In genomic region chr1:77661696-77662095, GRCh38 we compare ENCODE assay signal across 17 cellular contexts. TPM values are rescaled to one million over a fixed set of nuclear protein-coding genes. Genes with fewer than 3 reads are reported as not detected.
DNase-seq lines count a peak whose midpoint lies in the region; ATAC-seq, FAIRE-seq and TF ChIP-seq lines count a peak whose summit lies in the region.
"Had no signal": no experiment of that assay in that cellular context is flagged by ENCODE, and none has a peak within 500 bp of the region (broad histone marks: within the 10 kb centered on the region; RNA-seq: fewer than 3 reads in every experiment).

No MANE protein-coding gene starts in this region.

- peaks cover 8% of the 10 kb centered on the region for H3K79me1 ChIP-seq in mesendoderm (ENCODE audit: low read length)

- no peak for TF ChIP-seq POLR2A in HepG2 (IDR thresholded peaks at IDR 0.05; ENCODE audit: insufficient read depth in 1 of 2, low read depth in 2 of 2, low read length in 2 of 2)

- ATAC-seq in Panc1 (peak; percentile 27; the same call in 1 of the 2 replicates), HepG2 (peak; percentile 61), Right ventricle myocardium inferior (no peak)

- BruUV-seq in Panc1 (replicated peaks; lab: Mats Ljungman, UMichigan) (no TSS peak), HepG2 (replicated peaks; lab: Mats Ljungman, UMichigan) (no TSS peak)

- H3K4me1 Mint-ChIP-seq in activated T-cell treated with anti-CD3 and anti-CD28 coated beads, Interleukin-2, amount 50 U/mL, for 24 hours (ENCODE audit: low read depth) = peaks cover 53% of the 10 kb centered on the region

- intact Hi-C loops in Panc1 (cut with micrococcal nuclease; ENCODE audit: unreplicated experiment) (no loop called here), HepG2 (cut with micrococcal nuclease; ENCODE audit: unreplicated experiment) (no loop called here), Right ventricle myocardium inferior (cut with DNase I) (no loop called here)

- no peak for TF ChIP-seq CTCF in Panc1 (IDR thresholded peaks at IDR 0.05)
- TF ChIP-seq CTCF in HepG2 (CRISPR knock-in tag; IDR thresholded peaks at IDR 0.05) = no peak

- H4K8ac ChIP-seq in mesendoderm (ENCODE audit: low read depth, low read length) = no peak overlapping the region

- no peak overlapping the region for H4K5ac ChIP-seq in mesendoderm (ENCODE audit: low read length)

- no peak for TF ChIP-seq RAD21 in HepG2 (CRISPR knock-in tag; IDR thresholded peaks at IDR 0.05)

- CTCF ChIA-PET in Panc1 (lab: Charles Lee) (no interaction called here), HepG2 (lab: Yijun Ruan, JAX; ENCODE audit: low intra/inter-chr PET ratio, low total read pairs) (no interaction called here)

- TF ChIP-seq EP300 in HepG2 (IDR thresholded peaks at IDR 0.05; ENCODE audit: low read depth in 2 of 2, low read length in 2 of 2) (no peak), HepG2 (CRISPR knock-in tag; IDR thresholded peaks at IDR 0.05; ENCODE audit: borderline replicate concordance) (no peak)

- H3K27ac ChIP-seq in Panc1 (ENCODE audit: low read length) (no peak overlapping the region), HepG2 (ENCODE audit: extremely low read length, insufficient read depth, low read length) (no peak overlapping the region), mesendoderm (ENCODE audit: low read depth, low read length) (no peak overlapping the region)
- H3K27ac ChIP-seq: BLaER1 treated with 17β-estradiol and CSF1 and Interleukin-3, amounts not matched to agents 10 nM and 100 nM had no signal

- no peaks in the 10 kb centered on the region for H3K27me3 Mint-ChIP-seq in activated T-cell treated with anti-CD3 and anti-CD28 coated beads, Interleukin-2, amount 50 U/mL, for 24 hours
- H3K27me3 Mint-ChIP-seq: CD4-positive, CD25-positive, alpha-beta regulatory T cell had no signal

- peak; percentile 28 for FAIRE-seq in HepG2 (lab: Jason Lieb, UNC)
- FAIRE-seq: GM12891, H1, HTR-8/SVneo had no signal

- no peak overlapping the region for H3K23ac ChIP-seq in mesendoderm (ENCODE audit: low read length)

- peaks cover 57% of the 10 kb centered on the region for H4K20me1 ChIP-seq in HepG2 (ENCODE audit: insufficient read depth, low read length)

- H3K56ac ChIP-seq in mesendoderm (ENCODE audit: low read length) = no peak overlapping the region

- POLR2A ChIA-PET in Panc1 (lab: Charles Lee) = interaction anchor here (0.6 kb wide), 1 partner anchor 21 kb away, joined by 6 read pairs; no protein-coding TSS in a partner anchor
- POLR2A ChIA-PET in HepG2 (lab: Yijun Ruan, JAX) = interaction anchor here (1.0 kb wide), 1 partner anchor 21 kb away, joined by 4 read pairs; the partner anchor contains the start of gene ZZZ3

- H3K4me1 ChIP-seq in Panc1 (ENCODE audit: control insufficient read depth, insufficient read depth, low read length) = 0 out of 2 replicates have a peak, but pooled peaks cover 3% of the 10 kb centered on the region
- H3K4me1 ChIP-seq in HepG2 (ENCODE audit: insufficient read depth, low read length) = peaks cover 40% of the 10 kb centered on the region
- H3K4me1 ChIP-seq in mesendoderm (ENCODE audit: control insufficient read depth, low read depth, low read length) = no peaks in the 10 kb centered on the region

- no peak overlapping the region for H2BK120ac ChIP-seq in mesendoderm (ENCODE audit: low read depth, low read length)

- H3K18ac ChIP-seq in mesendoderm (ENCODE audit: low read length) = no peak overlapping the region

- peaks cover 30% of the 10 kb centered on the region for H3K36me3 Mint-ChIP-seq in activated T-cell treated with anti-CD3 and anti-CD28 coated beads, Interleukin-2, amount 50 U/mL, for 24 hours (ENCODE audit: low read depth)

- no peak overlapping the region for H2BK5ac ChIP-seq in mesendoderm (ENCODE audit: low read length)

- H3K36me3 ChIP-seq in Panc1 (ENCODE audit: control insufficient read depth, insufficient read depth, low read length) (no peaks in the 10 kb centered on the region), HepG2 (replicated peaks in 1 of 2; ENCODE audit: control insufficient read depth in 1 of 2, insufficient read depth in 2 of 2, low read length in 2 of 2) (no peaks in the 10 kb centered on the region), mesendoderm (ENCODE audit: control insufficient read depth, insufficient read depth, low read length) (no peaks in the 10 kb centered on the region)

- H3K9me3 ChIP-seq in Panc1 (ENCODE audit: control insufficient read depth, insufficient read depth, low read depth, low read length) (no peaks in the 10 kb centered on the region), HepG2 (ENCODE audit: low read length) (no peaks in the 10 kb centered on the region)

- WGBS in HepG2 (ENCODE audit: low lambda C conversion rate) = 64% methylated on average over 4 of the region's 4 CpGs
- WGBS in mesendoderm (ENCODE audit: extremely low coverage, insufficient coverage, low lambda C conversion rate) = no CpG with 5 or more reads among the region's 4 CpGs

- DNase-seq in activated T-cell treated with anti-CD3 and anti-CD28 coated beads, Interleukin-2, amount 50 U/mL, for 24 hours = no peak
- DNase-seq in activated T-cell treated with anti-CD3 and anti-CD28 coated beads for 4 hours = no peak
- DNase-seq in Panc1 (ENCODE audit: low read depth, low spot score) = no peak
- DNase-seq in HepG2 (ENCODE audit: low spot score) = no peak
- no peak for DNase-seq in mesendoderm
- no peak for DNase-seq in dedifferentiated amniotic fluid mesenchymal stem cell (ENCODE audit: extremely low spot score)
- DNase-seq in Right ventricle myocardium inferior (ENCODE audit: missing footprints) = no peak
- DNase-seq: 8988T; Calu3; CD4-positive, CD25-positive, alpha-beta regulatory T cell; DMS 273 treated with DMSO at 0.1 percent for 48 hours; HCEC 1CT; HFFc6 had no signal

- H3K27ac Mint-ChIP-seq in activated T-cell treated with anti-CD3 and anti-CD28 coated beads, Interleukin-2, amount 50 U/mL, for 24 hours = peak overlapping the region; percentile 50
- H3K27ac Mint-ChIP-seq: HFFc6 had no signal

- H2AK5ac ChIP-seq in mesendoderm (ENCODE audit: low read length) = no peak overlapping the region

- no peak overlapping the region for H3K4me3 ChIP-seq in Panc1 (ENCODE audit: low read depth in 2 of 2, low read length in 2 of 2)
- H3K4me3 ChIP-seq in HepG2 (replicated peaks in 1 of 3; ENCODE audit: insufficient read depth in 1 of 3, low read depth in 2 of 3, low read length in 3 of 3) = no peak overlapping the region
- H3K4me3 ChIP-seq in mesendoderm (ENCODE audit: low read length) = no peak overlapping the region
- H3K4me3 ChIP-seq: BLaER1 treated with 17β-estradiol and CSF1 and Interleukin-3, amounts not matched to agents 10 nM and 100 nM had no signal

- peaks cover 91% of the 10 kb centered on the region for H3K79me2 ChIP-seq in HepG2 (ENCODE audit: insufficient read depth, low read length)
- peaks cover 37% of the 10 kb centered on the region for H3K79me2 ChIP-seq in mesendoderm (ENCODE audit: control insufficient read depth, insufficient read depth, low read length)

- H3K4me3 Mint-ChIP-seq in activated T-cell treated with anti-CD3 and anti-CD28 coated beads, Interleukin-2, amount 50 U/mL, for 24 hours = no peak overlapping the region
- H3K4me3 Mint-ChIP-seq: HFFc6 had no signal

- no peak overlapping the region for H3K4me2 ChIP-seq in HepG2 (ENCODE audit: low read depth, low read length)
- H3K4me2 ChIP-seq in mesendoderm (ENCODE audit: low read length) = no peak overlapping the region
- H3K4me2 ChIP-seq: BLaER1 treated with 17β-estradiol and CSF1 and Interleukin-3, amounts not matched to agents 10 nM and 100 nM had no signal

- H2BK15ac ChIP-seq in mesendoderm (replicated peaks; ENCODE audit: low read depth) = no peak overlapping the region

- no peaks in the 10 kb centered on the region for H3K9me3 Mint-ChIP-seq in activated T-cell treated with anti-CD3 and anti-CD28 coated beads, Interleukin-2, amount 50 U/mL, for 24 hours
- H3K9me3 Mint-ChIP-seq: CD4-positive, CD25-positive, alpha-beta regulatory T cell; HFFc6 had no signal

- H2AFZ ChIP-seq in HepG2 (ENCODE audit: low read length) = no peak overlapping the region

- H3K4ac ChIP-seq in mesendoderm (ENCODE audit: low read depth, low read length) = no peak overlapping the region

- no peak overlapping the region for H3K9ac ChIP-seq in HepG2 (ENCODE audit: insufficient read depth, low read depth, low read length)
- H3K9ac ChIP-seq in mesendoderm (ENCODE audit: low read length) = no peak overlapping the region
- H3K9ac ChIP-seq: BLaER1 treated with 17β-estradiol and CSF1 and Interleukin-3, amounts not matched to agents 10 nM and 100 nM had no signal

- in situ Hi-C loops in Panc1 (cut with HindIII; ENCODE audit: low pct_unique_long_range_greater_than_20kb, low sequenced_read_pairs) (no loop called here), HepG2 (cut with HindIII; ENCODE audit: extremely low pct_ligation_motif_present, low pct_unique_long_range_greater_than_20kb) (no loop called here)

- H3K27me3 ChIP-seq in Panc1 (ENCODE audit: control insufficient read depth, insufficient read depth, low read length) (no peaks in the 10 kb centered on the region), HepG2 (ENCODE audit: control insufficient read depth in 1 of 2, insufficient read depth in 2 of 2, low read length in 2 of 2) (no peaks in the 10 kb centered on the region), mesendoderm (ENCODE audit: insufficient read depth, low read length, poor library complexity) (no peaks in the 10 kb centered on the region)
- H3K27me3 ChIP-seq: BLaER1 treated with 17β-estradiol and CSF1 and Interleukin-3, amounts not matched to agents 10 nM and 100 nM had no signal

RNA-seq across cellular contexts. Expression of gene ZZZ3, which starts 20.8 kb away (rescaled TPM):
- 52.6 TPM for total RNA-seq in Panc1 (2021; ENCODE audit: unreplicated experiment)
- 18.7 TPM for polyA plus RNA-seq in Panc1 (2012; ENCODE audit: insufficient read length)
- 50.2 and 58.5 TPM in 2 replicates for total RNA-seq in HepG2 (2016; rRNA removed; fragmentation: Illumina TruSeq; extraction: Trizol)
- 22.0 and 23.5 TPM in 2 replicates for total RNA-seq in HepG2 (2016; cell fraction: cytosol; rRNA removed; fragmentation: Illumina TruSeq; extraction: Trizol; ENCODE audit: low read depth)
- 44.9 and 55.3 TPM in 2 replicates for total RNA-seq in HepG2 (2016; cell fraction: insoluble cytoplasmic fraction; rRNA removed; fragmentation: Illumina TruSeq; extraction: Trizol)
- 36.9 and 42.8 TPM in 2 replicates for total RNA-seq in HepG2 (2016; cell fraction: membrane; rRNA removed; fragmentation: Illumina TruSeq; extraction: Trizol)
- total RNA-seq in HepG2 (2016; cell fraction: nucleus; rRNA removed; fragmentation: Illumina TruSeq; extraction: Trizol) = 69.1 and 71.0 TPM in 2 replicates
- 14.7 and 18.1 TPM in 2 replicates for polyA plus RNA-seq in HepG2 (2011; rRNA removed)
- polyA plus RNA-seq in HepG2 (2011; cell fraction: cytosol; rRNA removed) = 7.3 and 11.9 TPM in 2 replicates
- 13.3 and 16.5 TPM in 2 replicates for polyA plus RNA-seq in HepG2 (2011; cell fraction: nucleus; rRNA removed)
- 20.2 and 23.7 TPM in 2 replicates for polyA plus RNA-seq in HepG2 (2012)
- 2.3 and 2.9 TPM in 2 replicates for polyA plus RNA-seq in HepG2 (2016; cell fraction: cytosol; fragmentation: Illumina TruSeq; extraction: Trizol; ENCODE audit: low read depth)
- 30.4 and 32.0 TPM in 2 replicates for polyA plus RNA-seq in HepG2 (2016; cell fraction: insoluble cytoplasmic fraction; fragmentation: Illumina TruSeq; extraction: Trizol; ENCODE audit: low read depth)
- 8.8 and 8.9 TPM in 2 replicates for polyA plus RNA-seq in HepG2 (2016; cell fraction: membrane; fragmentation: Illumina TruSeq; extraction: Trizol; ENCODE audit: low read depth)
- 29.0 and 34.6 TPM in 2 replicates for polyA plus RNA-seq in HepG2 (2016; cell fraction: nucleus; fragmentation: Illumina TruSeq; extraction: Trizol; ENCODE audit: insufficient read depth, low read depth)
- 19.6 and 30.8 TPM in 2 replicates for polyA minus RNA-seq in HepG2 (2011; rRNA and poly(A)+ RNA removed; ENCODE audit: low replicate concordance)
- 28.1 and 31.3 TPM in 2 replicates for polyA minus RNA-seq in HepG2 (2011; cell fraction: cytosol; rRNA and poly(A)+ RNA removed)
- polyA minus RNA-seq in HepG2 (2011; cell fraction: nucleus; rRNA and poly(A)+ RNA removed) = 142 and 155 TPM in 2 replicates
- 28.4 TPM for polyA plus RNA-seq in mesendoderm (2013, experiment 1 of 2)
- polyA plus RNA-seq in mesendoderm (2013, experiment 2 of 2) = 28.3 TPM
- 30.2 TPM for total RNA-seq in Right ventricle myocardium inferior
